20 cellular contexts compared by ENCODE assay signal in genomic region chr1:227793079-227793947, GRCh38. TPM values are rescaled to one million over a fixed set of nuclear protein-coding genes. Genes with fewer than 3 reads are reported as not detected.
DNase-seq lines count a peak whose midpoint lies in the region; ATAC-seq and TF ChIP-seq lines count a peak whose summit lies in the region.
"Had no signal": no experiment of that assay in that cellular context is flagged by ENCODE, and none has a peak within 500 bp of the region (broad histone marks: within the 10 kb centered on the region; RNA-seq: fewer than 3 reads in every experiment).

No MANE protein-coding gene starts in this region.

- H3K4me1 ChIP-seq in stomach = peaks cover 10 to 30% (median 24%) of the 10 kb centered on the region in 4 donors
- H3K4me1 ChIP-seq: pancreas had no signal

- WGBS in stomach, 5 donors = 82 to 88% (median 85%) methylated on average over 4 to 10 of the region's 10 CpGs

- TF ChIP-seq EP300 in stomach (IDR thresholded peaks at IDR 0.05) = no peak

- H3K4me3 ChIP-seq in SK-N-MC (peak overlapping the region; percentile 52), stomach (no peak overlapping the region)
- H3K4me3 ChIP-seq: BLaER1, pancreas, PC-9 had no signal

- DNase-seq in H4 (ENCODE audit: low spot score) = peak; percentile 2
- DNase-seq in SK-N-MC (ENCODE audit: low read depth, low spot score) = no peak
- DNase-seq in mesenteric fat pad (ENCODE audit: low spot score) = peak; percentile 86
- no peak for DNase-seq in stomach
- DNase-seq in RKO (ENCODE audit: low spot score) = no peak
- no peak for DNase-seq in KG1 (lab: John Stamatoyannopoulos, UW)
- DNase-seq in NCI-H2196 (lab: John Stamatoyannopoulos, UW; ENCODE audit: unreplicated experiment) = no peak
- DNase-seq: activated CD8-positive, alpha-beta memory T cell treated with anti-CD3 and anti-CD28 coated beads for 24 hours; activated effector memory CD4-positive, alpha-beta T cell treated with Interleukin-2 at 50 U/mL for 16 hours; anterior cingulate cortex; DMS53; midbrain; MM.1S; NCI-H187; PC-9 had no signal

- TF ChIP-seq POLR2A in stomach (IDR thresholded peaks at IDR 0.05) = no peak

- no peak for TF ChIP-seq CTCF in stomach (IDR thresholded peaks at IDR 0.05)

- peaks cover 0 to 21% (median 0%) of the 10 kb centered on the region in 3 donors for H3K27me3 ChIP-seq in stomach
- H3K27me3 ChIP-seq: BLaER1, pancreas had no signal

- H3K9me3 ChIP-seq in SK-N-MC (ENCODE audit: low read depth, low read length) = no peaks in the 10 kb centered on the region
- H3K9me3 ChIP-seq in stomach = no peaks in the 10 kb centered on the region
- H3K9me3 ChIP-seq: BLaER1, pancreas had no signal

- H3K36me3 ChIP-seq in SK-N-MC (ENCODE audit: insufficient read depth, low read length) (no peaks in the 10 kb centered on the region), stomach (no peaks in the 10 kb centered on the region)
- H3K36me3 ChIP-seq: BLaER1, pancreas had no signal

- H3K27ac ChIP-seq in SK-N-MC (peak overlapping the region; percentile 89), stomach (peak overlapping the region in 3 of 5 donors; percentile 43 to 61 (median 47))
- H3K27ac ChIP-seq: BLaER1, pancreas, PC-9, VCaP had no signal

- H3K9ac ChIP-seq in SK-N-MC (ENCODE audit: insufficient read length) = peak overlapping the region; percentile 48
- H3K9ac ChIP-seq: BLaER1 had no signal

- intact Hi-C loops in stomach (cut with DNase I; ENCODE audit: low total_unique reads) = no loop called here

- no peak for ATAC-seq in GM19395 (IDR thresholded peaks at IDR 0.05; ENCODE audit: unreplicated experiment)

RNA-seq across cellular contexts. Expression of gene PRSS38, which starts 22.2 kb away (rescaled TPM):
- total RNA-seq in H4 (2014; rRNA removed; shearing (Covaris generic)) = not detected in 2 replicates
- not detected for total RNA-seq in mesenteric fat pad
- not detected for total RNA-seq in stomach
- not detected for polyA plus RNA-seq in stomach
- total RNA-seq: glomerular endothelial cell, pancreas, PC-9 had no signal
- polyA plus RNA-seq: pancreas had no signal

RNA-seq across cellular contexts. Expression of gene SNAP47, which starts 58.1 kb away (rescaled TPM):
- total RNA-seq in H4 (2014; rRNA removed; shearing (Covaris generic)) = 61.3 and 61.6 TPM in 2 replicates
- total RNA-seq in mesenteric fat pad (18.8 TPM), stomach (100 to 1,000 TPM in 1 of 5 donors, 10 to 100 TPM in 4; 24.8 to 117 (median 73.0) TPM)
- 10 to 100 TPM; 13.7 to 20.8 (median 16.9) TPM for polyA plus RNA-seq in stomach

RNA-seq across cellular contexts. Expression of gene JMJD4, which starts 58.2 kb away (rescaled TPM):
- total RNA-seq in H4 (2014; rRNA removed; shearing (Covaris generic)) = 15.1 and 19.7 TPM in 2 replicates
- total RNA-seq in mesenteric fat pad (18.4 TPM), stomach (10 to 100 TPM in 3 of 5 donors, 1 to 10 TPM in 2; 2.3 to 26.8 (median 17.5) TPM)
- 10 to 100 TPM in 2 of 3 donors, 1 to 10 TPM in 1; 8.2 to 11.9 (median 10.7) TPM for polyA plus RNA-seq in stomach

Comparison
In these comparisons a context has a peak if more than half of its experiments do, and no peak if none do; other contexts are left out.
1. DNase-seq: peak in H4 (single experiment) and mesenteric fat pad (single experiment); none in SK-N-MC (single experiment), stomach (single experiment), RKO (single experiment), KG1 (single experiment) and NCI-H2196 (single experiment).